Comparison of ENCODE assay signal across 1 cellular context in genomic region chr10:77949167-77949566, GRCh38.
A peak's percentile ranks its signal among the peaks of the same experiment; 100 is the strongest.
TF ChIP-seq lines count a peak whose summit lies in the region.

No MANE protein-coding gene starts in this region.

TF ChIP-seq in IMR-90, 13 proteins besides CTCF, POLR2A, EP300 and RAD21:
- TF ChIP-seq ELK1 (IDR thresholded peaks at IDR 0.05; ENCODE audit: borderline replicate concordance, low read depth, low read length) (no peak), FOS (IDR thresholded peaks at IDR 0.05; ENCODE audit: low read depth, low read length) (peak; percentile 40; the same call in 1 of the 2 replicates), MAZ (IDR thresholded peaks at IDR 0.05; ENCODE audit: borderline replicate concordance, low read depth, low read length) (peak; percentile 48; the same call in 1 of the 2 replicates)
TF ChIP-seq in IMR-90: peak in this region for 2.
